1 cellular context compared by ENCODE assay signal in the genomic region with DNA sequence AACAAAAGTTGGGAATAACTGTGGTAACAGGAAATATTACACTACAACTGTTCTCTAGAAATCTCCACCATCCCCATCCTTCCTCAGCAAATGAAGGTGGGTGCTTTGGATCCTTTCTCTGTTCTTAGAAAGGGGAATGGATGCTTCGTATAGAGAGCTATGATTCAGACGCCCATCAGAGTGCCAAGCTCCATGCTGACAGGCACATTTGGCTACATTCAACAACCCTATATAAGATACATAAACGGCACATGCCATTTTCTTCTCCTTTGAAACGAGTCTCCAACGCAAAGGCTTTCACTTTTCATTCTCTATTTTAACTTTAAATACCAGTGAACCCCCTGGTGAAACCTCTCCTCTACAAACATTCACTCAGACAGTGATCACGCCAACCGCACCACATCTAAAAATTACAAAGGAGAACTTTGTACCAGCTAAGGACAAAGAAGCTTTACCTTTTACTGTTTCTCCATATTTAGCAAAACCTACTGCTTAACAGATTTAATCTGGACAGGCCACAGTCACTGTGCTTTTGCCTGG.
TF ChIP-seq lines count a peak whose summit lies in the region.

No MANE protein-coding gene starts in this region.

TF ChIP-seq in GM12878, 131 proteins besides CTCF, POLR2A, EP300 and RAD21 (continued from another document):
- TF ChIP-seq, protein P1, sequence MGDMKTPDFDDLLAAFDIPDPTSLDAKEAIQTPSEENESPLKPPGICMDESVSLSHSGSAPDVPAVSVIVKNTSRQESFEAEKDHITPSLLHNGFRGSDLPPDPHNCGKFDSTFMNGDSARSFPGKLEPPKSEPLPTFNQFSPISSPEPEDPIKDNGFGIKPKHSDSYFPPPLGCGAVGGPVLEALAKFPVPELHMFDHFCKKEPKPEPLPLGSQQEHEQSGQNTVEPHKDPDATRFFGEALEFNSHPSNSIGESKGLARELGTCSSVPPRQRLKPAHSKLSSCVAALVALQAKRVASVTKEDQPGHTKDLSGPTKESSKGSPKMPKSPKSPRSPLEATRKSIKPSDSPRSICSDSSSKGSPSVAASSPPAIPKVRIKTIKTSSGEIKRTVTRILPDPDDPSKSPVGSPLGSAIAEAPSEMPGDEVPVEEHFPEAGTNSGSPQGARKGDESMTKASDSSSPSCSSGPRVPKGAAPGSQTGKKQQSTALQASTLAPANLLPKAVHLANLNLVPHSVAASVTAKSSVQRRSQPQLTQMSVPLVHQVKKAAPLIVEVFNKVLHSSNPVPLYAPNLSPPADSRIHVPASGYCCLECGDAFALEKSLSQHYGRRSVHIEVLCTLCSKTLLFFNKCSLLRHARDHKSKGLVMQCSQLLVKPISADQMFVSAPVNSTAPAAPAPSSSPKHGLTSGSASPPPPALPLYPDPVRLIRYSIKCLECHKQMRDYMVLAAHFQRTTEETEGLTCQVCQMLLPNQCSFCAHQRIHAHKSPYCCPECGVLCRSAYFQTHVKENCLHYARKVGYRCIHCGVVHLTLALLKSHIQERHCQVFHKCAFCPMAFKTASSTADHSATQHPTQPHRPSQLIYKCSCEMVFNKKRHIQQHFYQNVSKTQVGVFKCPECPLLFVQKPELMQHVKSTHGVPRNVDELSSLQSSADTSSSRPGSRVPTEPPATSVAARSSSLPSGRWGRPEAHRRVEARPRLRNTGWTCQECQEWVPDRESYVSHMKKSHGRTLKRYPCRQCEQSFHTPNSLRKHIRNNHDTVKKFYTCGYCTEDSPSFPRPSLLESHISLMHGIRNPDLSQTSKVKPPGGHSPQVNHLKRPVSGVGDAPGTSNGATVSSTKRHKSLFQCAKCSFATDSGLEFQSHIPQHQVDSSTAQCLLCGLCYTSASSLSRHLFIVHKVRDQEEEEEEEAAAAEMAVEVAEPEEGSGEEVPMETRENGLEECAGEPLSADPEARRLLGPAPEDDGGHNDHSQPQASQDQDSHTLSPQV (IDR thresholded peaks at IDR 0.05) = no peak
- TF ChIP-seq SMAD1 (IDR thresholded peaks at IDR 0.05; ENCODE audit: low read depth, partially characterized antibody) (no peak), IKZF1 (conservative IDR thresholded peaks at IDR 0.05) (no peak), CEBPB (IDR thresholded peaks at IDR 0.05; ENCODE audit: borderline replicate concordance in 1 of 2, low read depth in 2 of 2, low read length in 2 of 2) (no peak), MXI1 (IDR thresholded peaks at IDR 0.05; ENCODE audit: low read depth, low read length) (no peak), SRF (IDR thresholded peaks at IDR 0.05; ENCODE audit: low read depth in 2 of 2, low read length in 2 of 2) (no peak)
- TF ChIP-seq, protein P2, sequence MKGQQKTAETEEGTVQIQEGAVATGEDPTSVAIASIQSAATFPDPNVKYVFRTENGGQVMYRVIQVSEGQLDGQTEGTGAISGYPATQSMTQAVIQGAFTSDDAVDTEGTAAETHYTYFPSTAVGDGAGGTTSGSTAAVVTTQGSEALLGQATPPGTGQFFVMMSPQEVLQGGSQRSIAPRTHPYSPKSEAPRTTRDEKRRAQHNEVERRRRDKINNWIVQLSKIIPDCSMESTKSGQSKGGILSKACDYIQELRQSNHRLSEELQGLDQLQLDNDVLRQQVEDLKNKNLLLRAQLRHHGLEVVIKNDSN (IDR thresholded peaks at IDR 0.05; ENCODE audit: borderline replicate concordance, extremely low read length, insufficient read depth, low read depth, low read length) = no peak
